In genomic region chr20:63556873-63557478, GRCh38 we compare ENCODE assay signal across 17 cellular contexts. TPM values are rescaled to one million over a fixed set of nuclear protein-coding genes. Genes with fewer than 3 reads are reported as not detected.
A peak's percentile ranks its signal among the peaks of the same experiment; 100 is the strongest.
DNase-seq lines count a peak whose midpoint lies in the region; ATAC-seq and TF ChIP-seq lines count a peak whose summit lies in the region.
"Had no signal": no experiment of that assay in that cellular context is flagged by ENCODE, and none has a peak within 500 bp of the region (broad histone marks: within the 10 kb centered on the region; RNA-seq: fewer than 3 reads in every experiment).

No MANE protein-coding gene starts in this region.

- no peak overlapping the region for H3K18ac ChIP-seq in IMR-90 (ENCODE audit: low read depth, low read length)

- POLR2A ChIA-PET in IMR-90 (lab: Charles Lee; ENCODE audit: unreplicated experiment): no interaction called here
- POLR2A ChIA-PET in RWPE1 (lab: Yijun Ruan, JAX; ENCODE audit: low non-redundant PET): interaction anchor here (0.6 kb wide), 1 partner anchor 311 kb away, joined by 3 read pairs; no protein-coding TSS in a partner anchor

- no peaks in the 10 kb centered on the region for H3K79me1 ChIP-seq in IMR-90 (ENCODE audit: low read depth in 1 of 2, low read length in 2 of 2)

- TF ChIP-seq CTCF in IMR-90 (conservative IDR thresholded peaks at IDR 0.05; ENCODE audit: low read depth, low read length) (no peak), RWPE1 (conservative IDR thresholded peaks at IDR 0.05; ENCODE audit: low read depth) (no peak), glutamatergic neuron (IDR thresholded peaks at IDR 0.05; ENCODE audit: partially characterized antibody, unreplicated experiment) (no peak), progenitor cell of endocrine pancreas (IDR thresholded peaks at IDR 0.05; ENCODE audit: unreplicated experiment) (no peak)

- H3K4ac ChIP-seq in IMR-90 (ENCODE audit: low read depth, low read length): no peak overlapping the region

- no peak overlapping the region for H3K9ac ChIP-seq in IMR-90 (ENCODE audit: low read depth, low read length)

- no peak overlapping the region for H3K4me3 ChIP-seq in IMR-90 (ENCODE audit: insufficient read depth, low read depth, low read length)
- H3K4me3 ChIP-seq: SJSA1 had no signal

- DNase-seq in IMR-90: no peak
- DNase-seq in RWPE1 (ENCODE audit: low spot score): no peak
- DNase-seq in glutamatergic neuron: no peak
- DNase-seq in progenitor cell of endocrine pancreas (ENCODE audit: low spot score, unreplicated experiment): no peak
- DNase-seq in DMS79 treated with DMSO at 0.1 percent for 48 hours (lab: John Stamatoyannopoulos, UW): no peak
- DNase-seq in inferior parietal cortex (ENCODE audit: extremely low spot score): no peak
- no peak for DNase-seq in stimulated activated CD4-positive, alpha-beta T cell treated with anti-CD3 and anti-CD28 coated beads, Interleukin-4, amount 100 ng/mL, for 24 hours
- DNase-seq: Calu3; CD4-positive, alpha-beta T cell; DND-41; GDM1; NCI-H1048; NCI-H510A treated with DMSO at 0.1 percent for 48 hours had no signal

- CTCF ChIA-PET in IMR-90 (lab: Yijun Ruan, JAX): no interaction called here
- CTCF ChIA-PET in RWPE1 (lab: Yijun Ruan, JAX): interaction anchor here (0.6 to 1.4 kb wide), 2 partner anchors 18 to 19 kb away, joined by 3 to 4 read pairs; partner anchors contain the start of gene PTK6

- 60% methylated on average over 15 of the region's 23 CpGs; no CpG with 5 or more reads in 1 of the 2 experiments for WGBS in IMR-90 (ENCODE audit: extremely low coverage in 2 of 2, insufficient read length in 1 of 2), 2 experiments

- peaks cover 5% of the 10 kb centered on the region for H3K9me3 Mint-ChIP-seq in glutamatergic neuron (ENCODE audit: unreplicated experiment)
- no peaks in the 10 kb centered on the region for H3K9me3 Mint-ChIP-seq in progenitor cell of endocrine pancreas (ENCODE audit: low read depth)
- H3K9me3 Mint-ChIP-seq: CD4-positive, alpha-beta T cell had no signal

- no peak overlapping the region for H3K23ac ChIP-seq in IMR-90 (ENCODE audit: low read depth, low read length)

- no peaks in the 10 kb centered on the region for H3K9me3 ChIP-seq in IMR-90 (ENCODE audit: control insufficient read depth, insufficient read depth, low read length)

- no peaks in the 10 kb centered on the region; the same call in 1 of the 2 replicates for H4K20me1 ChIP-seq in IMR-90 (ENCODE audit: insufficient read depth, low read length)

- H4K91ac ChIP-seq in IMR-90 (ENCODE audit: insufficient read depth, low read depth, low read length): no peak overlapping the region

- H2AK9ac ChIP-seq in IMR-90 (replicated peaks; ENCODE audit: low read depth, low read length, poor library complexity): peak overlapping the region; percentile 82

- H2BK5ac ChIP-seq in IMR-90 (ENCODE audit: low read depth, low read length, poor library complexity, severe bottlenecking): no peak overlapping the region

- H3K36me3 ChIP-seq in IMR-90 (ENCODE audit: control insufficient read depth, insufficient read depth, low read length): peaks cover 22% of the 10 kb centered on the region

- H3K27ac Mint-ChIP-seq in glutamatergic neuron (ENCODE audit: unreplicated experiment): peak overlapping the region; percentile 35
- no peak overlapping the region for H3K27ac Mint-ChIP-seq in progenitor cell of endocrine pancreas
- H3K27ac Mint-ChIP-seq: CD4-positive, alpha-beta T cell had no signal

- H3K14ac ChIP-seq in IMR-90 (replicated peaks; ENCODE audit: low read depth, low read length): no peak overlapping the region

- H4K8ac ChIP-seq in IMR-90 (ENCODE audit: low read depth in 2 of 2, low read length in 2 of 2): no peak overlapping the region

- no peak overlapping the region for H2AK5ac ChIP-seq in IMR-90 (ENCODE audit: low read depth, low read length)

- no peak for ATAC-seq in IMR-90 (ENCODE audit: low read depth)

- no peak for TF ChIP-seq POLR2A in IMR-90 (IDR thresholded peaks at IDR 0.05; ENCODE audit: low read depth, low read length)

- no peak overlapping the region for H2BK120ac ChIP-seq in IMR-90 (ENCODE audit: low read depth, low read length)

- no TSS peak for BruUV-seq in IMR-90 (replicated peaks; lab: Mats Ljungman, UMichigan)

- in situ Hi-C loops in IMR-90 (cut with MboI; ENCODE audit: low sequenced_read_pairs): no loop called here

- no peak overlapping the region for H2AFZ ChIP-seq in IMR-90 (replicated peaks; ENCODE audit: low read length, poor library complexity)

- no peak overlapping the region for H2BK15ac ChIP-seq in IMR-90 (ENCODE audit: low read depth, low read length)

- no peak overlapping the region for H4K5ac ChIP-seq in IMR-90 (ENCODE audit: low read depth, low read length)

- H3K36me3 Mint-ChIP-seq in glutamatergic neuron (ENCODE audit: unreplicated experiment) (no peaks in the 10 kb centered on the region), progenitor cell of endocrine pancreas (ENCODE audit: insufficient read depth) (peaks cover 3% of the 10 kb centered on the region)

- H3K4me3 Mint-ChIP-seq in glutamatergic neuron (ENCODE audit: unreplicated experiment) (no peak overlapping the region), progenitor cell of endocrine pancreas (ENCODE audit: low read depth) (peak overlapping the region; percentile 21)
- H3K4me3 Mint-ChIP-seq: B cell; CD4-positive, alpha-beta T cell had no signal

- dilution Hi-C loops in IMR-90 (cut with HindIII; ENCODE audit: low sequenced_read_pairs, unreplicated experiment): no loop called here

- intact Hi-C loops in IMR-90 (cut with micrococcal nuclease): no loop called here

- H3K27me3 Mint-ChIP-seq in glutamatergic neuron (ENCODE audit: unreplicated experiment): peaks cover 3% of the 10 kb centered on the region
- H3K27me3 Mint-ChIP-seq in progenitor cell of endocrine pancreas: peaks cover 3% of the 10 kb centered on the region
- H3K27me3 Mint-ChIP-seq: B cell; CD4-positive, alpha-beta T cell had no signal

- no peak overlapping the region for H3K27ac ChIP-seq in IMR-90 (ENCODE audit: insufficient read depth, low read length)
- H3K27ac ChIP-seq in RWPE1: peak overlapping the region; percentile 63
- H3K27ac ChIP-seq: SJSA1 had no signal

- no peaks in the 10 kb centered on the region for H3K9me1 ChIP-seq in IMR-90 (ENCODE audit: insufficient read depth, low read length)

- H3K4me1 ChIP-seq in IMR-90 (ENCODE audit: control insufficient read depth, insufficient read depth, low read length): peaks cover 5% of the 10 kb centered on the region; the same call in 1 of the 2 replicates

- H3K4me1 Mint-ChIP-seq in glutamatergic neuron (ENCODE audit: low read depth, unreplicated experiment) (no peaks in the 10 kb centered on the region), progenitor cell of endocrine pancreas (ENCODE audit: low read depth) (no peaks in the 10 kb centered on the region)

- H3K4me2 ChIP-seq in IMR-90 (ENCODE audit: low read depth, low read length): no peak overlapping the region

- no peak overlapping the region for H2BK20ac ChIP-seq in IMR-90 (ENCODE audit: low read depth, low read length)

- no peak overlapping the region for H3K56ac ChIP-seq in IMR-90 (ENCODE audit: extremely low read depth, insufficient read depth, low read length)

- no peaks in the 10 kb centered on the region for H3K27me3 ChIP-seq in IMR-90 (ENCODE audit: control insufficient read depth, insufficient read depth, low read length)

- TF ChIP-seq RAD21 in IMR-90 (IDR thresholded peaks at IDR 0.05; ENCODE audit: low read length): no peak

TF ChIP-seq in IMR-90, 13 proteins besides CTCF, POLR2A, EP300 and RAD21 (continues in another document):
- TF ChIP-seq RFX5 (IDR thresholded peaks at IDR 0.05; ENCODE audit: low read depth, low read length) (no peak), USF2 (IDR thresholded peaks at IDR 0.05; ENCODE audit: low read depth, low read length) (no peak), NFE2L2 (IDR thresholded peaks at IDR 0.05; ENCODE audit: low read depth, low read length) (no peak), FOS (IDR thresholded peaks at IDR 0.05; ENCODE audit: low read depth, low read length) (no peak)

RNA-seq across cellular contexts. Expression of gene FNDC11, which starts 3.0 kb away (rescaled TPM):
- total RNA-seq in IMR-90 (2012; rRNA removed): 0.28 and 0.36 TPM in 2 replicates
- 1.0 and 1.6 TPM in 2 replicates for polyA plus RNA-seq in IMR-90 (2012; rRNA removed)
- 0.57 and 1.9 TPM in 2 replicates for polyA plus RNA-seq in IMR-90 (2012; cell fraction: cytosol; rRNA removed)
- polyA plus RNA-seq in IMR-90 (2012; cell fraction: nucleus; rRNA removed; ENCODE audit: low replicate concordance): 3.1 and 7.9 TPM in 2 replicates
- total RNA-seq in glutamatergic neuron (ENCODE audit: unreplicated experiment): 9.3 TPM
- 1.9 and 2.6 TPM in 2 replicates for total RNA-seq in progenitor cell of endocrine pancreas
- total RNA-seq: Calu3, HT1080 had no signal

RNA-seq across cellular contexts. Expression of gene SRMS, which starts 9.4 kb away (rescaled TPM):
- total RNA-seq in IMR-90 (2012; rRNA removed) (not detected in 2 replicates), glutamatergic neuron (ENCODE audit: unreplicated experiment) (not detected), progenitor cell of endocrine pancreas (not detected in 2 replicates)
- polyA plus RNA-seq in IMR-90 (2012; rRNA removed): not detected in 2 replicates
- polyA plus RNA-seq in IMR-90 (2012; cell fraction: cytosol; rRNA removed): not detected in 2 replicates
- not detected in 2 replicates for polyA plus RNA-seq in IMR-90 (2012; cell fraction: nucleus; rRNA removed; ENCODE audit: low replicate concordance)
- total RNA-seq: Calu3; CD4-positive, alpha-beta T cell; HT1080; RPMI7951; SJSA1 had no signal

RNA-seq across cellular contexts. Expression of gene HELZ2, which starts 17.1 kb away (rescaled TPM):
- total RNA-seq in IMR-90 (2012; rRNA removed) (4.2 and 4.7 TPM in 2 replicates), glutamatergic neuron (ENCODE audit: unreplicated experiment) (87.7 TPM), progenitor cell of endocrine pancreas (19.3 and 21.6 TPM in 2 replicates)
- 10.6 and 12.2 TPM in 2 replicates for polyA plus RNA-seq in IMR-90 (2012; rRNA removed)
- polyA plus RNA-seq in IMR-90 (2012; cell fraction: cytosol; rRNA removed): 3.2 and 6.8 TPM in 2 replicates
- polyA plus RNA-seq in IMR-90 (2012; cell fraction: nucleus; rRNA removed; ENCODE audit: low replicate concordance): 10.9 and 32.5 TPM in 2 replicates

RNA-seq across cellular contexts. Expression of gene PTK6, which starts 19.8 kb away (rescaled TPM):
- total RNA-seq in IMR-90 (2012; rRNA removed) (not detected in 2 replicates), glutamatergic neuron (ENCODE audit: unreplicated experiment) (0.17 TPM), progenitor cell of endocrine pancreas (0.29 and 0.31 TPM in 2 replicates)
- polyA plus RNA-seq in IMR-90 (2012; rRNA removed): 0.07 TPM in 1 of 2 replicates, not detected in the other
- 0.03 and 0.04 TPM in 2 replicates for polyA plus RNA-seq in IMR-90 (2012; cell fraction: cytosol; rRNA removed)
- polyA plus RNA-seq in IMR-90 (2012; cell fraction: nucleus; rRNA removed; ENCODE audit: low replicate concordance): 0.19 and 0.28 TPM in 2 replicates
- total RNA-seq: HT1080, SJSA1 had no signal

RNA-seq across cellular contexts. Expression of gene PPDPF, which starts 36.4 kb away (rescaled TPM):
- total RNA-seq in IMR-90 (2012; rRNA removed) (12.9 and 17.2 TPM in 2 replicates), glutamatergic neuron (ENCODE audit: unreplicated experiment) (293 TPM), progenitor cell of endocrine pancreas (340 and 374 TPM in 2 replicates)
- 171 and 200 TPM in 2 replicates for polyA plus RNA-seq in IMR-90 (2012; rRNA removed)
- 100 and 301 TPM in 2 replicates for polyA plus RNA-seq in IMR-90 (2012; cell fraction: cytosol; rRNA removed)
- 38.4 and 113 TPM in 2 replicates for polyA plus RNA-seq in IMR-90 (2012; cell fraction: nucleus; rRNA removed; ENCODE audit: low replicate concordance)
